In genomic region chr13:39601636-39602035, GRCh38 we compare ENCODE assay signal across 10 cellular contexts. TPM values are rescaled to one million over a fixed set of nuclear protein-coding genes. Genes with fewer than 3 reads are reported as not detected.
DNase-seq lines count a peak whose midpoint lies in the region; ATAC-seq, FAIRE-seq and TF ChIP-seq lines count a peak whose summit lies in the region.
"Had no signal": no experiment of that assay in that cellular context is flagged by ENCODE, and none has a peak within 500 bp of the region (broad histone marks: within the 10 kb centered on the region; RNA-seq: fewer than 3 reads in every experiment).

No MANE protein-coding gene starts in this region.

- H3K27ac Mint-ChIP-seq in astrocyte (ENCODE audit: unreplicated experiment) = no peak overlapping the region

- intact Hi-C loops in left cardiac atrium (cut with DNase I) = loop anchor here (2.0 to 5.0 kb wide), 3 partner anchors 181 to 549 kb away; no protein-coding TSS in a partner anchor

- H3K4me3 ChIP-seq in cardiac muscle cell (peak overlapping the region; percentile 75), astrocyte (ENCODE audit: insufficient read depth, low read depth, low read length) (peak overlapping the region; percentile 72), mesodermal cell (ENCODE audit: extremely low read depth, insufficient read depth, low read length, poor library complexity, severe bottlenecking) (peak overlapping the region; percentile 94), urinary bladder (ENCODE audit: low read depth, low read length) (peak overlapping the region; percentile 91)

- no peak overlapping the region for H2AFZ ChIP-seq in astrocyte (ENCODE audit: low read depth, low read length)

- H3K27me3 Mint-ChIP-seq in astrocyte (ENCODE audit: low read depth, unreplicated experiment) = no peaks in the 10 kb centered on the region

- H3K9ac ChIP-seq in astrocyte (ENCODE audit: low read length) = peak overlapping the region; percentile 92

- no peaks in the 10 kb centered on the region for H3K9me3 Mint-ChIP-seq in astrocyte (ENCODE audit: unreplicated experiment)

- H4K20me1 ChIP-seq in astrocyte (ENCODE audit: insufficient read depth, low read length) = no peaks in the 10 kb centered on the region

- DNase-seq in cardiac muscle cell (ENCODE audit: low read depth in 1 of 2, low spot score in 1 of 2) (no peak), left cardiac atrium (no peak), astrocyte (ENCODE audit: low read depth) (no peak), DMS 273 treated with DMSO at 0.1 percent for 48 hours (lab: John Stamatoyannopoulos, UW) (no peak)
- no peak for DNase-seq in central memory CD4-positive, alpha-beta T cell
- DNase-seq: amniotic stem cell; stimulated activated CD8-positive, alpha-beta memory T cell treated with anti-CD3 and anti-CD28 coated beads, Interleukin-4, amount 100 ng/mL, for 48 hours had no signal

- ATAC-seq in left cardiac atrium = no peak
- ATAC-seq in GM18498 (IDR thresholded peaks at IDR 0.05; ENCODE audit: unreplicated experiment) = no peak

- H3K4me2 ChIP-seq in astrocyte (ENCODE audit: low read length) = peak overlapping the region; percentile 91

- TF ChIP-seq CTCF in cardiac muscle cell (IDR thresholded peaks at IDR 0.05; ENCODE audit: low read depth, low read length) (no peak), astrocyte (IDR thresholded peaks at IDR 0.05; ENCODE audit: insufficient read depth, low read depth, low read length) (no peak)

- peaks cover 33% of the 10 kb centered on the region for H3K4me1 Mint-ChIP-seq in astrocyte (ENCODE audit: low read depth, unreplicated experiment)

- H3K36me3 ChIP-seq in cardiac muscle cell (no peaks in the 10 kb centered on the region), astrocyte (ENCODE audit: insufficient read depth, low read length) (no peaks in the 10 kb centered on the region), mesodermal cell (ENCODE audit: control insufficient read depth, insufficient read depth, low read length) (peaks cover 3% of the 10 kb centered on the region), urinary bladder (ENCODE audit: insufficient read depth) (no peaks in the 10 kb centered on the region)

- peak overlapping the region; percentile 90 for H3K4me3 Mint-ChIP-seq in astrocyte (ENCODE audit: unreplicated experiment)

- H3K4me1 ChIP-seq in cardiac muscle cell (ENCODE audit: low read depth) = peaks cover 5% of the 10 kb centered on the region
- H3K4me1 ChIP-seq in astrocyte (ENCODE audit: insufficient read depth, low read length) = peaks cover 28% of the 10 kb centered on the region
- peaks cover 14% of the 10 kb centered on the region for H3K4me1 ChIP-seq in mesodermal cell (ENCODE audit: control insufficient read depth, insufficient read depth, low read length, poor library complexity, severe bottlenecking)
- no peaks in the 10 kb centered on the region for H3K4me1 ChIP-seq in urinary bladder (ENCODE audit: insufficient read depth)

- H3K9me3 ChIP-seq in cardiac muscle cell (ENCODE audit: low read depth) = no peaks in the 10 kb centered on the region
- no peaks in the 10 kb centered on the region for H3K9me3 ChIP-seq in astrocyte (ENCODE audit: insufficient read depth, low read depth, low read length)
- H3K9me3 ChIP-seq in mesodermal cell (ENCODE audit: control insufficient read depth, low read length) = no peaks in the 10 kb centered on the region

- no peak for FAIRE-seq in astrocyte (lab: Jason Lieb, UNC)

- peaks cover 42% of the 10 kb centered on the region for H3K79me2 ChIP-seq in astrocyte (ENCODE audit: insufficient read depth, low read length)

- 71% methylated on average over 1 of the region's 3 CpGs; no CpG with 5 or more reads in 1 of the 2 experiments for WGBS in mesodermal cell (ENCODE audit: insufficient coverage in 2 of 2), 2 experiments
- 42% methylated on average over 3 of the region's 3 CpGs for WGBS in urinary bladder

- H3K36me3 Mint-ChIP-seq in astrocyte (ENCODE audit: low read depth, unreplicated experiment) = peaks cover 1% of the 10 kb centered on the region

- no peak overlapping the region for H3K27ac ChIP-seq in cardiac muscle cell
- no peak overlapping the region for H3K27ac ChIP-seq in astrocyte (ENCODE audit: low read depth, low read length)
- no peak overlapping the region for H3K27ac ChIP-seq in mesodermal cell (ENCODE audit: low read depth, low read length, severe bottlenecking)
- H3K27ac ChIP-seq in urinary bladder (ENCODE audit: low read depth) = no peak overlapping the region

- H3K27me3 ChIP-seq in cardiac muscle cell (peaks cover 15% of the 10 kb centered on the region), astrocyte (ENCODE audit: insufficient read depth, low read length) (no peaks in the 10 kb centered on the region)

RNA-seq across cellular contexts. Expression of gene LHFPL6, which starts 1.4 kb away (rescaled TPM):
- 10.0 and 10.6 TPM in 2 replicates for total RNA-seq in cardiac muscle cell
- polyA plus RNA-seq in cardiac muscle cell = 13.5 and 19.2 TPM in 2 replicates
- 10 to 100 TPM; 58.2 to 67.2 TPM for total RNA-seq in left cardiac atrium
- total RNA-seq in astrocyte = 29.5 and 31.4 TPM in 2 replicates
- polyA plus RNA-seq in mesodermal cell (2013, experiment 1 of 2) = 22.5 TPM
- 21.3 TPM for polyA plus RNA-seq in mesodermal cell (2013, experiment 2 of 2)
- total RNA-seq in urinary bladder = 84.3 TPM
- polyA plus RNA-seq in urinary bladder = 89.9 TPM

RNA-seq across cellular contexts. Expression of gene COG6, which starts 53.8 kb away (rescaled TPM):
- total RNA-seq in cardiac muscle cell (33.5 and 52.6 TPM in 2 replicates), left cardiac atrium (10 to 100 TPM; 25.5 to 32.2 TPM), astrocyte (67.0 and 84.0 TPM in 2 replicates), urinary bladder (88.8 TPM)
- polyA plus RNA-seq in cardiac muscle cell (21.3 and 29.5 TPM in 2 replicates), urinary bladder (13.4 TPM)
- polyA plus RNA-seq in mesodermal cell (2013, experiment 1 of 2) = 35.4 TPM
- 38.6 TPM for polyA plus RNA-seq in mesodermal cell (2013, experiment 2 of 2)
